Comparison of ENCODE assay signal across 14 cellular contexts in genomic region chr1:116416854-116417513, GRCh38. TPM values are rescaled to one million over a fixed set of nuclear protein-coding genes. Genes with fewer than 3 reads are reported as not detected.
A peak's percentile ranks its signal among the peaks of the same experiment; 100 is the strongest.
DNase-seq lines count a peak whose midpoint lies in the region; ATAC-seq and TF ChIP-seq lines count a peak whose summit lies in the region.
"Had no signal": no experiment of that assay in that cellular context is flagged by ENCODE, and none has a peak within 500 bp of the region (broad histone marks: within the 10 kb centered on the region; RNA-seq: fewer than 3 reads in every experiment).

No MANE protein-coding gene starts in this region.

- H3K4me1 ChIP-seq in Loucy (ENCODE audit: insufficient read depth, low read length, poor library complexity, severe bottlenecking) (peaks cover 28% of the 10 kb centered on the region), trophoblast cell (ENCODE audit: control insufficient read depth in 1 of 2, insufficient read depth in 2 of 2, low read length in 2 of 2) (peaks cover 9 to 10% of the 10 kb centered on the region in 2 experiments)

- H3K27ac ChIP-seq in trophoblast cell (ENCODE audit: low read depth, low read length), result no peak overlapping the region
- H3K27ac ChIP-seq: HL-60 had no signal

- no peak for DNase-seq in activated T-cell treated with anti-CD3 and anti-CD28 coated beads, Interleukin-2, amount 50 U/mL, for 4 hours
- DNase-seq in activated T-cell treated with anti-CD3 and anti-CD28 coated beads for 4 hours (no peak), trophoblast cell (no peak), activated gamma-delta T cell (lab: John Stamatoyannopoulos, UW) (no peak), HUDEP-2 (lab: John Stamatoyannopoulos, UW; ENCODE audit: unreplicated experiment in 76 of 76) (no peak), amniotic stem cell (lab: John Stamatoyannopoulos, UW) (no peak)
- DNase-seq: activated CD4-positive, CD25-positive, alpha-beta regulatory T cell treated with anti-CD3 and anti-CD28 coated beads, Interleukin-2, amount 50 U/mL, for 72 hours; NCI-H2029; stimulated activated CD4-positive, alpha-beta T cell treated with anti-CD3 and anti-CD28 coated beads, Interleukin-2, amount 100 ng/mL, for 48 hours; transverse colon had no signal

- H4K20me1 ChIP-seq in Loucy (ENCODE audit: insufficient read depth, low read length, poor library complexity, severe bottlenecking), result no peaks in the 10 kb centered on the region

- no peaks in the 10 kb centered on the region for H3K27me3 ChIP-seq in Loucy (ENCODE audit: insufficient read depth, low read length, poor library complexity, severe bottlenecking)
- no peaks in the 10 kb centered on the region for H3K27me3 ChIP-seq in trophoblast cell (ENCODE audit: insufficient read depth, low read length)
- H3K27me3 ChIP-seq: transverse colon had no signal

- H4K12ac ChIP-seq in trophoblast cell (ENCODE audit: low read depth, low read length), result no peak overlapping the region

- peak overlapping the region; percentile 58 to 92 (median 89) for H3K27ac Mint-ChIP-seq in brain

- TF ChIP-seq CTCF in Loucy (conservative IDR thresholded peaks at IDR 0.05; ENCODE audit: low read length), result no peak
- no peak for TF ChIP-seq CTCF in brain (conservative IDR thresholded peaks at IDR 0.05)

- peak overlapping the region; percentile 84 for H3K4me3 ChIP-seq in Loucy (ENCODE audit: low read length, poor library complexity, severe bottlenecking)
- H3K4me3 ChIP-seq in trophoblast cell (ENCODE audit: low read depth, low read length), result no peak overlapping the region

- H3K9ac ChIP-seq in Loucy (ENCODE audit: low read depth, low read length, poor library complexity, severe bottlenecking) (peak overlapping the region; percentile 90), trophoblast cell (ENCODE audit: low read length) (no peak overlapping the region)

- H3K27me3 Mint-ChIP-seq in activated T-cell treated with anti-CD3 and anti-CD28 coated beads, Interleukin-2, amount 50 U/mL, for 4 hours (ENCODE audit: low read depth), result no peaks in the 10 kb centered on the region
- no peaks in the 10 kb centered on the region for H3K27me3 Mint-ChIP-seq in brain

- H3K36me3 Mint-ChIP-seq in activated T-cell treated with anti-CD3 and anti-CD28 coated beads, Interleukin-2, amount 50 U/mL, for 4 hours (ENCODE audit: insufficient read depth), result peaks cover 7% of the 10 kb centered on the region
- H3K36me3 Mint-ChIP-seq in brain, result no peaks in the 10 kb centered on the region

- H3K14ac ChIP-seq in trophoblast cell (ENCODE audit: low read length), result no peak overlapping the region

- no peaks in the 10 kb centered on the region for H3K9me2 ChIP-seq in Loucy (replicated peaks; ENCODE audit: low read depth, low read length)

- peaks cover 13% of the 10 kb centered on the region for H3K79me2 ChIP-seq in Loucy (ENCODE audit: insufficient read depth, low read length)
- H3K79me2 ChIP-seq in trophoblast cell (ENCODE audit: control insufficient read depth, insufficient read depth, low read length, poor library complexity), result peaks cover 8% of the 10 kb centered on the region

- no peak overlapping the region for H3K4ac ChIP-seq in trophoblast cell (ENCODE audit: low read depth, low read length)

- no peak overlapping the region for H3K23ac ChIP-seq in trophoblast cell (ENCODE audit: low read length)

- H2BK12ac ChIP-seq in trophoblast cell (ENCODE audit: low read length), result no peak overlapping the region

- H4K91ac ChIP-seq in trophoblast cell (ENCODE audit: low read depth, low read length), result no peak overlapping the region

- H2BK120ac ChIP-seq in trophoblast cell (ENCODE audit: insufficient read depth, low read length, poor library complexity), result no peak overlapping the region

- H2AK5ac ChIP-seq in trophoblast cell (ENCODE audit: low read length), result no peak overlapping the region

- H3F3A ChIP-seq in Loucy (ENCODE audit: low read depth), result no peaks in the 10 kb centered on the region

- H3K36me3 ChIP-seq in Loucy (ENCODE audit: insufficient read depth, low read length), result no peaks in the 10 kb centered on the region
- H3K36me3 ChIP-seq in trophoblast cell (ENCODE audit: control insufficient read depth in 1 of 2, insufficient read depth in 2 of 2, low read length in 2 of 2), result no peaks in the 10 kb centered on the region
- H3K36me3 ChIP-seq: transverse colon had no signal

- peaks cover 31% of the 10 kb centered on the region for H3K4me1 Mint-ChIP-seq in activated T-cell treated with anti-CD3 and anti-CD28 coated beads, Interleukin-2, amount 50 U/mL, for 4 hours (ENCODE audit: low read depth)
- peaks cover 36% of the 10 kb centered on the region for H3K4me1 Mint-ChIP-seq in brain

- H4K8ac ChIP-seq in trophoblast cell (ENCODE audit: low read depth, low read length), result peak overlapping the region; percentile 100

- H2AFZ ChIP-seq in Loucy (ENCODE audit: low read length), result no peak overlapping the region
- H2AFZ ChIP-seq in trophoblast cell (ENCODE audit: insufficient read depth, low read length, poor library complexity), result no peak overlapping the region

- no peak overlapping the region for H2BK5ac ChIP-seq in trophoblast cell (ENCODE audit: low read depth, low read length, poor library complexity)

- H3K79me1 ChIP-seq in trophoblast cell (ENCODE audit: low read length), result peaks cover 9% of the 10 kb centered on the region

- H3K18ac ChIP-seq in trophoblast cell (ENCODE audit: low read length), result no peak overlapping the region

- H3K9me3 ChIP-seq in Loucy (ENCODE audit: insufficient read depth, low read depth, low read length) (no peaks in the 10 kb centered on the region), trophoblast cell (ENCODE audit: insufficient read depth, low read depth, low read length) (no peaks in the 10 kb centered on the region)
- H3K9me3 ChIP-seq: transverse colon had no signal

- H3K4me3 Mint-ChIP-seq in activated T-cell treated with anti-CD3 and anti-CD28 coated beads, Interleukin-2, amount 50 U/mL, for 4 hours, result peak overlapping the region; percentile 89
- H3K4me3 Mint-ChIP-seq in brain, result peak overlapping the region; percentile 77 to 93 (median 89)

- no CpG with 5 or more reads among the region's 4 CpGs for WGBS in trophoblast cell (ENCODE audit: extremely low coverage, insufficient coverage, insufficient read length)

- no peaks in the 10 kb centered on the region for H3K9me3 Mint-ChIP-seq in activated T-cell treated with anti-CD3 and anti-CD28 coated beads, Interleukin-2, amount 50 U/mL, for 4 hours
- H3K9me3 Mint-ChIP-seq in brain, result no peaks in the 10 kb centered on the region

- H3K4me2 ChIP-seq in Loucy (ENCODE audit: low read depth, low read length, poor library complexity, severe bottlenecking) (peak overlapping the region; percentile 79), trophoblast cell (ENCODE audit: low read length) (no peak overlapping the region)

- no peak for ATAC-seq in activated T-cell treated with anti-CD3 and anti-CD28 coated beads, Interleukin-2, amount 50 U/mL, for 4 hours
- ATAC-seq: esophagus mucosa had no signal

RNA-seq across cellular contexts. Expression of gene ATP1A1, which starts 43.9 kb away (rescaled TPM):
- 100 to 1,000 TPM; 334 to 383 (median 337) TPM for total RNA-seq in activated T-cell treated with anti-CD3 and anti-CD28 coated beads, Interleukin-2, amount 50 U/mL, for 4 hours
- 432 TPM for polyA plus RNA-seq in brain (ENCODE audit: insufficient read depth, low read depth, low replicate concordance)
- polyA plus RNA-seq in trophoblast cell (2013), result 247 and 256 TPM in 2 replicates
